ENCODE assay signal across 8 cellular contexts in genomic region chr3:52533623-52534280, GRCh38. TPM values are rescaled to one million over a fixed set of nuclear protein-coding genes. Genes with fewer than 3 reads are reported as not detected.
DNase-seq lines count a peak whose midpoint lies in the region; ATAC-seq lines count a peak whose summit lies in the region.

TSS of gene NT5DC2 (minus strand) at chr3:52533857. CDS start at chr3:52533737, 120 bp downstream.

- H3K4me1 ChIP-seq in esophagus (ENCODE audit: control insufficient read depth in 2 of 2, insufficient read depth in 2 of 2, low read length in 1 of 2), result peaks cover 12 to 44% of the 10 kb centered on the region in 2 donors
- H3K4me1 ChIP-seq in mucosa of stomach (ENCODE audit: control insufficient read depth, insufficient read depth, low read length), result peaks cover 35% of the 10 kb centered on the region

- H3K4me3 Mint-ChIP-seq in stimulated activated effector memory CD8-positive, alpha-beta T cell treated with anti-CD3 and anti-CD28 coated beads, Interleukin-12 subunit alpha, Interleukin-12 subunit beta, amount 100 ng/mL, for 72 hours, result peak within 1 kb of the TSS; percentile 97

- peak within 1 kb of the TSS; percentile 43 for H3K9ac ChIP-seq in mucosa of stomach (ENCODE audit: low read length)

- peak; percentile 29 for ATAC-seq in HG03039 (IDR thresholded peaks at IDR 0.05; ENCODE audit: unreplicated experiment)
- peak; percentile 66 for ATAC-seq in stimulated activated effector memory CD8-positive, alpha-beta T cell treated with anti-CD3 and anti-CD28 coated beads, Interleukin-12 subunit alpha, Interleukin-12 subunit beta, amount 100 ng/mL, for 72 hours

- H3K4me1 Mint-ChIP-seq in stimulated activated effector memory CD8-positive, alpha-beta T cell treated with anti-CD3 and anti-CD28 coated beads, Interleukin-12 subunit alpha, Interleukin-12 subunit beta, amount 100 ng/mL, for 72 hours, result peaks cover 41% of the 10 kb centered on the region

- H3K4me3 ChIP-seq in esophagus (ENCODE audit: low read depth in 1 of 2, low read length in 2 of 2), result peak within 1 kb of the TSS; percentile 63 to 67
- H3K4me3 ChIP-seq in mucosa of stomach (ENCODE audit: low read length), result no peak within 1 kb of the TSS

- peaks cover 0 to 4% of the 10 kb centered on the region in 2 donors for H3K36me3 ChIP-seq in esophagus (ENCODE audit: control insufficient read depth in 2 of 2, insufficient read depth in 2 of 2, low read length in 1 of 2)
- no peaks in the 10 kb centered on the region for H3K36me3 ChIP-seq in mucosa of stomach (ENCODE audit: control insufficient read depth, insufficient read depth, low read length)

- H3K36me3 Mint-ChIP-seq in stimulated activated effector memory CD8-positive, alpha-beta T cell treated with anti-CD3 and anti-CD28 coated beads, Interleukin-12 subunit alpha, Interleukin-12 subunit beta, amount 100 ng/mL, for 72 hours, result peaks cover 33% of the 10 kb centered on the region

- DNase-seq in DMS 273 (lab: John Stamatoyannopoulos, UW; ENCODE audit: unreplicated experiment), result peak; percentile 89
- DNase-seq in DMS 273 treated with DMSO at 0.1 percent for 48 hours (lab: John Stamatoyannopoulos, UW), result no peak
- DNase-seq in NOMO-1 treated with dmso at 0.1 percent for 144 hours (lab: John Stamatoyannopoulos, UW; ENCODE audit: unreplicated experiment), result peak; percentile 63
- peak; percentile 72 for DNase-seq in activated T-cell treated with anti-CD3 and anti-CD28 coated beads, Interleukin-2, amount 50 U/mL, for 1 hour
- DNase-seq in stimulated activated effector memory CD8-positive, alpha-beta T cell treated with anti-CD3 and anti-CD28 coated beads, Interleukin-12 subunit alpha, Interleukin-12 subunit beta, amount 100 ng/mL, for 72 hours (ENCODE audit: low spot score in 2 of 2), result peak; percentile 66 to 83

- H3K27me3 ChIP-seq in esophagus (ENCODE audit: control insufficient read depth in 1 of 2, insufficient read depth in 2 of 2, low read length in 2 of 2), result no peaks in the 10 kb centered on the region
- no peaks in the 10 kb centered on the region for H3K27me3 ChIP-seq in mucosa of stomach (ENCODE audit: control insufficient read depth, insufficient read depth, low read length)

- H3K27ac ChIP-seq in esophagus (ENCODE audit: low read depth in 2 of 2, low read length in 1 of 2), result peak within 1 kb of the TSS; percentile 78 to 81

- H3K9me3 ChIP-seq in esophagus (ENCODE audit: control insufficient read depth in 2 of 2, insufficient read depth in 1 of 2, low read depth in 1 of 2, low read length in 1 of 2) (no peaks in the 10 kb centered on the region), mucosa of stomach (ENCODE audit: control insufficient read depth, low read length) (no peaks in the 10 kb centered on the region)

- 2 to 5% methylated on average over 19 to 91 of the region's 91 CpGs for WGBS in esophagus, 2 donors

- no peaks in the 10 kb centered on the region for H3K9me3 Mint-ChIP-seq in stimulated activated effector memory CD8-positive, alpha-beta T cell treated with anti-CD3 and anti-CD28 coated beads, Interleukin-12 subunit alpha, Interleukin-12 subunit beta, amount 100 ng/mL, for 72 hours

- H3K27ac Mint-ChIP-seq in stimulated activated effector memory CD8-positive, alpha-beta T cell treated with anti-CD3 and anti-CD28 coated beads, Interleukin-12 subunit alpha, Interleukin-12 subunit beta, amount 100 ng/mL, for 72 hours, result peak within 1 kb of the TSS; percentile 89

RNA-seq across cellular contexts. Expression of gene NT5DC2, which starts in this region (rescaled TPM):
- 10 to 100 TPM; 81.7 to 93.7 TPM for polyA plus RNA-seq in esophagus
